10 cellular contexts compared by ENCODE assay signal in the genomic region with DNA sequence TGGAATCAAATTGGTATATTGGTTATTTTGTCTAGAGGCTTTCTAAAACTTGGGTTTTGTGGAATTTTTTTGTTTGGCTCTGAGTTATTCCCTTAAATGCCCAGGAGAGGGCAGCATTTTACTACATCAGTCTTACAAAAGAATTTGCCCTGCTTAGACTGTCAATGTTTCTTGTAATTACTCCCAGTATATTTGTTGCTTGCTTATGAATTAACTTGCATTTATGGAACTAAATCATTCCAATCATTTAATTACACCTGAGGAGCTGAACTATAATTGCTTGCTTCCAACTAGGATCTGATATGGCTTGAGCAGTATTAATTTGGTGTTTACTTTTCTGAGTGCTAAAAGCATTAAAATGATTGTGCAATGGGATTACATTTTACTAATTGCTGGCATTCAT. TPM values are rescaled to one million over a fixed set of nuclear protein-coding genes. Genes with fewer than 3 reads are reported as not detected.
DNase-seq lines count a peak whose midpoint lies in the region; ATAC-seq and TF ChIP-seq lines count a peak whose summit lies in the region.
"Had no signal": no experiment of that assay in that cellular context is flagged by ENCODE, and none has a peak within 500 bp of the region (broad histone marks: within the 10 kb centered on the region; RNA-seq: fewer than 3 reads in every experiment).

No MANE protein-coding gene starts in this region.

- H3K4me1 ChIP-seq in tibial nerve = no peaks in the 10 kb centered on the region
- H3K4me1 ChIP-seq: HAP-1 had no signal

- H3K4me3 ChIP-seq in AG10803 (ENCODE audit: low read length) (no peak overlapping the region), WI38 (ENCODE audit: low read depth, low read length) (no peak overlapping the region), tibial nerve (no peak overlapping the region)
- H3K4me3 ChIP-seq: HAP-1 had no signal

- TF ChIP-seq CTCF in AG10803 (conservative IDR thresholded peaks at IDR 0.05; ENCODE audit: low read length) (peak; percentile 80), WI38 (IDR thresholded peaks at IDR 0.05; ENCODE audit: low read depth, low read length) (peak; percentile 43; the same call in 1 of the 2 replicates), tibial nerve (IDR thresholded peaks at IDR 0.05) (peak; percentile 48 to 76 (median 54))

- no peaks in the 10 kb centered on the region for H3K9me3 ChIP-seq in tibial nerve
- H3K9me3 ChIP-seq: HAP-1 had no signal

- no peak for TF ChIP-seq EP300 in tibial nerve (IDR thresholded peaks at IDR 0.05)

- no peaks in the 10 kb centered on the region for H3K27me3 Mint-ChIP-seq in activated T-cell treated with anti-CD3 and anti-CD28 coated beads, Interleukin-2, amount 50 U/mL, for 24 hours

- peaks cover 0 to 10% (median 0%) of the 10 kb centered on the region in 3 donors for H3K36me3 ChIP-seq in tibial nerve
- H3K36me3 ChIP-seq: HAP-1 had no signal

- H3K27me3 ChIP-seq in tibial nerve = no peaks in the 10 kb centered on the region

- H3K4me3 Mint-ChIP-seq in activated T-cell treated with anti-CD3 and anti-CD28 coated beads, Interleukin-2, amount 50 U/mL, for 24 hours = no peak overlapping the region

- H3K36me3 Mint-ChIP-seq in activated T-cell treated with anti-CD3 and anti-CD28 coated beads, Interleukin-2, amount 50 U/mL, for 24 hours (ENCODE audit: low read depth) = no peaks in the 10 kb centered on the region

- H3K27ac ChIP-seq in tibial nerve = no peak overlapping the region
- H3K27ac ChIP-seq: epithelial cell of prostate had no signal

- H3K27ac Mint-ChIP-seq in activated T-cell treated with anti-CD3 and anti-CD28 coated beads, Interleukin-2, amount 50 U/mL, for 24 hours = no peak overlapping the region

- DNase-seq in AG10803 (ENCODE audit: low read depth) (peak; percentile 60), NCI-H1694 treated with DMSO at 0.1 percent for 48 hours (lab: John Stamatoyannopoulos, UW) (peak; percentile 67), iPS-NIHi11 (ENCODE audit: low spot score) (peak; percentile 38), tibial nerve (ENCODE audit: low spot score in 2 of 2) (no peak)
- no peak for DNase-seq in activated T-cell treated with anti-CD3 and anti-CD28 coated beads, Interleukin-2, amount 50 U/mL, for 24 hours
- no peak for DNase-seq in activated CD8-positive, alpha-beta memory T cell treated with anti-CD3 and anti-CD28 coated beads, Interleukin-2, amount 50 U/mL, for 48 hours

- peak; percentile 67 for ATAC-seq in GM18511 (IDR thresholded peaks at IDR 0.05; ENCODE audit: unreplicated experiment)

- TF ChIP-seq POLR2A in tibial nerve (IDR thresholded peaks at IDR 0.05) = no peak

- H3K9me3 Mint-ChIP-seq in activated T-cell treated with anti-CD3 and anti-CD28 coated beads, Interleukin-2, amount 50 U/mL, for 24 hours = no peaks in the 10 kb centered on the region

- no peaks in the 10 kb centered on the region for H3K4me1 Mint-ChIP-seq in activated T-cell treated with anti-CD3 and anti-CD28 coated beads, Interleukin-2, amount 50 U/mL, for 24 hours (ENCODE audit: low read depth)

RNA-seq across cellular contexts. Expression of a gene that starts 48.7 kb away (rescaled TPM):
- 10 to 100 TPM; 11.4 to 25.7 (median 18.9) TPM for total RNA-seq in tibial nerve

Comparison
In these comparisons a context has a peak if more than half of its experiments do, and no peak if none do; other contexts are left out.
1. DNase-seq: peak in AG10803 (single experiment), NCI-H1694 treated with DMSO at 0.1 percent for 48 hours (single experiment) and iPS-NIHi11 (single experiment); none in tibial nerve (0 of 2), activated T-cell treated with anti-CD3 and anti-CD28 coated beads, Interleukin-2, amount 50 U/mL, for 24 hours (single experiment) and activated CD8-positive, alpha-beta memory T cell treated with anti-CD3 and anti-CD28 coated beads, Interleukin-2, amount 50 U/mL, for 48 hours (single experiment).
2. Peak in every context shown above with its lines, with median percentiles within 50 percentile points of each other: CTCF ChIP-seq.